32 cellular contexts compared by ENCODE assay signal in the genomic region with DNA sequence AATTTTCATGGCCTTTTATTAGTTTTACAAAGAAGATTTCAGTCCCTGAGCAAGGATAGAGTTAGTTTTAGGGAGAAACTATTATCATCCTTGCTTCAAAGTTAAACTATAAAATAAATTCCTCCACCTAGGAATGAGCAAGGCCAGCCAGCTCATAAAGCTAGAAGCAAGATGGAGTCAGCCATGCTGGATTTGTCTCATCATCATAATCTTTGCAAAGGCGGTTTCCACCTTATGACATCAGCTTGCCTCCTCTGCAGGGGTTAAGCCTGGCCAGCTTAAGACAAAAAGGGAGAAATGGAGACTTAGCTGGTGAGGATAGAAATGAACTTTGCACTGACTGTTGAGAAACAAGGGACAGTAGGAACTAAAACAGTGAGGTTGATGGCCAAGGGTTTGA. TPM values are rescaled to one million over a fixed set of nuclear protein-coding genes. Genes with fewer than 3 reads are reported as not detected.
"Had no signal": no experiment of that assay in that cellular context is flagged by ENCODE, and none has a peak within 500 bp of the region (broad histone marks: within the 10 kb centered on the region; RNA-seq: fewer than 3 reads in every experiment).

No MANE protein-coding gene starts in this region.

- H3K27ac ChIP-seq: coronary artery, heart left ventricle, neural progenitor cell, parathyroid adenoma, prostate gland, testis, tibial nerve, upper lobe of right lung, vagina had no signal

- H3K4me2 ChIP-seq: neural progenitor cell had no signal

- H3K4me1 ChIP-seq: parathyroid adenoma, prostate gland, testis, upper lobe of right lung had no signal

- ATAC-seq: heart left ventricle; left colon; left ventricle myocardium superior; naive thymus-derived CD4-positive, alpha-beta T cell; sciatic nerve; stimulated activated naive B cell treated with anti-CD40 and anti-IgM and Interleukin-4, amounts not matched to agents 10 μg/mL and 1 μg/mL and 100 μg/mL, for 72 hours; stimulated activated naive CD8-positive, alpha-beta T cell treated with anti-CD3 and anti-CD28 coated beads, Interleukin-15, amount 100 ng/mL, for 72 hours; upper lobe of right lung had no signal

- H3K27me3 ChIP-seq: heart left ventricle, neural progenitor cell, testis, tibial nerve, upper lobe of right lung, vagina had no signal

- H3K79me2 ChIP-seq: parathyroid adenoma had no signal

- H3K9ac ChIP-seq: neural progenitor cell, parathyroid adenoma had no signal

- DNase-seq: effector CD8-positive, alpha-beta T cell; heart left ventricle; hippocampal formation; left colon; left ventricle myocardium superior; mesendoderm; naive thymus-derived CD4-positive, alpha-beta T cell; occipital lobe; retina; stimulated activated CD4-positive, alpha-beta T cell treated with anti-CD3 and anti-CD28 coated beads, Interleukin-2, amount 100 ng/mL, for 24 hours; stimulated activated CD4-positive, alpha-beta T cell treated with anti-CD3 and anti-CD28 coated beads, Interleukin-4, amount 100 ng/mL, for 4 hours; stimulated activated naive B cell treated with anti-CD40 and anti-IgM and Interleukin-4, amounts not matched to agents 10 μg/mL and 1 μg/mL and 100 μg/mL, for 72 hours; stimulated activated naive CD8-positive, alpha-beta T cell treated with anti-CD3 and anti-CD28 coated beads, Interleukin-15, amount 100 ng/mL, for 72 hours; testis; upper lobe of right lung had no signal

- H2AFZ ChIP-seq: neural progenitor cell, parathyroid adenoma had no signal

- H3K4me3 ChIP-seq: coronary artery, heart left ventricle, lung, neural progenitor cell, prostate gland, testis, tibial nerve, upper lobe of right lung, vagina had no signal

- FAIRE-seq: frontal cortex had no signal

- H3K36me3 ChIP-seq: heart left ventricle, neural progenitor cell, prostate gland, tibial nerve, upper lobe of right lung, vagina had no signal

- H3K9me3 ChIP-seq: prostate gland, testis, tibial nerve, upper lobe of right lung, vagina had no signal

RNA-seq across cellular contexts. Expression of a gene that starts 18.7 kb away (rescaled TPM):
- total RNA-seq: dermis microvascular lymphatic vessel endothelial cell; fibroblast of lung; frontal cortex; glomerular endothelial cell; heart left ventricle; kidney epithelial cell; left colon; left ventricle myocardium superior; lung; mononuclear cell; naive thymus-derived CD4-positive, alpha-beta T cell; sciatic nerve; skeletal muscle tissue; subcutaneous adipose tissue; tibial nerve; upper lobe of right lung; vagina had no signal
- polyA plus RNA-seq: esophagus; fibroblast of lung; heart left ventricle; lung; naive thymus-derived CD4-positive, alpha-beta T cell had no signal

RNA-seq across cellular contexts. Expression of a gene that starts 40.3 kb away (rescaled TPM):
- total RNA-seq: dermis microvascular lymphatic vessel endothelial cell; fibroblast of lung; frontal cortex; glomerular endothelial cell; kidney epithelial cell; left ventricle myocardium superior; mononuclear cell; naive thymus-derived CD4-positive, alpha-beta T cell; occipital lobe; prostate gland; subcutaneous adipose tissue; upper lobe of right lung; vagina had no signal
- polyA plus RNA-seq: naive thymus-derived CD4-positive, alpha-beta T cell had no signal
